ENCODE assay signal across 7 cellular contexts in the genomic region with DNA sequence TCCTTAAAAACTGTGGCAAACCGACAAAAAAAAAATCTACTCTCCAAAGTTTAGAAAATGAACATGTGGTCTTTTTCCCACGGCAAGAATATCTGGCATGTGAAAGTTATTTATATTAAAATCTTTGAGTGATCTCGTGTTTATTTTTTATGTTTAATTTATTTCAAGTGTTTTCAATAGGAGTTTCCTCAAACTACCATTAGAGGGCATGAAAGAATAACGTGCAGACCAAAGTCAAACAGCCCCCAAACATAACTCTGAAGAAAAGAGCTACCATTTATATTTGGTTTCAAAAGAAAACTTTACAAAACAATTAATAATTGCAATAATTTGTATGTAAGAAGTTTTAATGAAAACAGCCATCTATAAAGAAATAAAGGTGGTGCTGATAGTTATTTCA.
DNase-seq lines count a peak whose midpoint lies in the region; ATAC-seq and TF ChIP-seq lines count a peak whose summit lies in the region.

No MANE protein-coding gene starts in this region.

- no peak for ATAC-seq in GM18870 (IDR thresholded peaks at IDR 0.05; ENCODE audit: unreplicated experiment)
- no peak for ATAC-seq in HG03135 (IDR thresholded peaks at IDR 0.05; ENCODE audit: unreplicated experiment)
- no peak for ATAC-seq in GM18517 (IDR thresholded peaks at IDR 0.05; ENCODE audit: unreplicated experiment)

- no peak overlapping the region for H3K4me3 Mint-ChIP-seq in nephron

- peaks cover 9% of the 10 kb centered on the region for H3K4me1 Mint-ChIP-seq in nephron

- H3K27me3 Mint-ChIP-seq in nephron (ENCODE audit: low read depth), result no peaks in the 10 kb centered on the region

- peak overlapping the region in 2 of 3 experiments; percentile 6 to 29 for H3K27ac Mint-ChIP-seq in nephron

- no peaks in the 10 kb centered on the region for H3K36me3 Mint-ChIP-seq in nephron (ENCODE audit: low read depth)

- no peaks in the 10 kb centered on the region for H3K9me3 Mint-ChIP-seq in nephron

- H3K4me3 ChIP-seq in LNCaP clone FGC (ENCODE audit: low read depth, low read length) (no peak overlapping the region), cardiac fibroblast (replicated peaks in 1 of 2; ENCODE audit: low read depth in 2 of 2, low read length in 2 of 2) (no peak overlapping the region)

- peak; percentile 48 for TF ChIP-seq CTCF in LNCaP clone FGC (IDR thresholded peaks at IDR 0.05; ENCODE audit: control insufficient read depth, extremely low read depth, insufficient read depth)
- peak; percentile 51 for TF ChIP-seq CTCF in cardiac fibroblast (IDR thresholded peaks at IDR 0.05; ENCODE audit: low read depth, low read length)
- peak; percentile 54 to 64 (median 55) for TF ChIP-seq CTCF in nephron (IDR thresholded peaks at IDR 0.05; ENCODE audit: unreplicated experiment in 3 of 3)

- DNase-seq in EH (ENCODE audit: low read depth), result peak; percentile 68
- no peak for DNase-seq in LNCaP clone FGC (ENCODE audit: low read depth)
- peak; percentile 13 to 41 for DNase-seq in cardiac fibroblast (ENCODE audit: low read depth in 2 of 2)
